ENCODE assay signal across 25 cellular contexts in genomic region chr1:165647517-165647916, GRCh38. TPM values are rescaled to one million over a fixed set of nuclear protein-coding genes. Genes with fewer than 3 reads are reported as not detected.
DNase-seq lines count a peak whose midpoint lies in the region; ATAC-seq and TF ChIP-seq lines count a peak whose summit lies in the region.
"Had no signal": no experiment of that assay in that cellular context is flagged by ENCODE, and none has a peak within 500 bp of the region (broad histone marks: within the 10 kb centered on the region; RNA-seq: fewer than 3 reads in every experiment).

No MANE protein-coding gene starts in this region.

- peak overlapping the region; percentile 25 for H3K27ac Mint-ChIP-seq in activated CD4-positive, alpha-beta T cell treated with anti-CD3 and anti-CD28 coated beads, Interleukin-2, amount 10 ng/mL, durations not matched to agents 7 days and 5 days
- no peak overlapping the region for H3K27ac Mint-ChIP-seq in activated CD4-positive, alpha-beta T cell treated with anti-CD3 and anti-CD28 coated beads, Interleukin-2, amount 10 ng/mL, durations not matched to agents 24 days and 14 days
- H3K27ac Mint-ChIP-seq: GM23338, HFFc6 had no signal

- H3K9me3 Mint-ChIP-seq in activated CD4-positive, alpha-beta T cell treated with anti-CD3 and anti-CD28 coated beads, Interleukin-2, amount 10 ng/mL, durations not matched to agents 7 days and 5 days: no peaks in the 10 kb centered on the region
- no peaks in the 10 kb centered on the region for H3K9me3 Mint-ChIP-seq in activated CD4-positive, alpha-beta T cell treated with anti-CD3 and anti-CD28 coated beads, Interleukin-2, amount 10 ng/mL, durations not matched to agents 24 days and 14 days
- H3K9me3 Mint-ChIP-seq: CD4-positive, CD25-positive, alpha-beta regulatory T cell; GM23338; H9; HFFc6 had no signal

- TF ChIP-seq CTCF in HEK293 (tag by site-specific recombination; IDR thresholded peaks at IDR 0.05): no peak
- TF ChIP-seq CTCF in colonic mucosa (IDR thresholded peaks at IDR 0.05): no peak
- TF ChIP-seq CTCF in mucosa of descending colon (IDR thresholded peaks at IDR 0.05): no peak

- peaks cover 4% of the 10 kb centered on the region; the same call in 1 of the 2 replicates for H3K4me1 ChIP-seq in HEK293 (ENCODE audit: control insufficient read depth, insufficient read depth, low read length)
- H3K4me1 ChIP-seq in colonic mucosa: peaks cover 7% of the 10 kb centered on the region
- peaks cover 26% of the 10 kb centered on the region for H3K4me1 ChIP-seq in mucosa of descending colon (ENCODE audit: low read depth)
- H3K4me1 ChIP-seq: BE2C, SJCRH30 had no signal

- H3K36me3 ChIP-seq in HEK293 (ENCODE audit: control insufficient read depth in 2 of 2, insufficient read depth in 1 of 2, low read length in 2 of 2): peaks cover 0 to 22% of the 10 kb centered on the region in 2 experiments; a peak in 1 of 3 replicates
- H3K36me3 ChIP-seq in colonic mucosa: no peaks in the 10 kb centered on the region
- H3K36me3 ChIP-seq in mucosa of descending colon (ENCODE audit: low read depth): no peaks in the 10 kb centered on the region
- H3K36me3 ChIP-seq: BE2C, SJCRH30 had no signal

- CTCF ChIA-PET in activated CD4-positive, alpha-beta T cell treated with anti-CD3 and anti-CD28 coated beads, Interleukin-2, amount 10 ng/mL, durations not matched to agents 7 days and 5 days (lab: Charles Lee): interaction anchor here (0.6 to 2.1 kb wide), 4 partner anchors 10 to 48 kb away, joined by 3 to 6 read pairs (median 4); no protein-coding TSS in a partner anchor
- CTCF ChIA-PET in HEK293 (lab: Yijun Ruan, JAX): interaction anchor here (0.6 to 1.5 kb wide), 4 partner anchors 31 to 1419 kb away, joined by 3 to 5 read pairs (median 4); no protein-coding TSS in a partner anchor

- intact Hi-C loops in activated CD4-positive, alpha-beta T cell treated with anti-CD3 and anti-CD28 coated beads, Interleukin-2, amount 10 ng/mL, durations not matched to agents 24 days and 14 days (cut with micrococcal nuclease): no loop called here
- intact Hi-C loops in colonic mucosa (cut with DNase I): no loop called here
- intact Hi-C loops in mucosa of descending colon (cut with DNase I, micrococcal nuclease): no loop called here

- peaks cover 31% of the 10 kb centered on the region for H3K4me1 Mint-ChIP-seq in activated CD4-positive, alpha-beta T cell treated with anti-CD3 and anti-CD28 coated beads, Interleukin-2, amount 10 ng/mL, durations not matched to agents 7 days and 5 days
- peaks cover 16% of the 10 kb centered on the region for H3K4me1 Mint-ChIP-seq in activated CD4-positive, alpha-beta T cell treated with anti-CD3 and anti-CD28 coated beads, Interleukin-2, amount 10 ng/mL, durations not matched to agents 24 days and 14 days

- ATAC-seq in mucosa of descending colon (peak; percentile 68), HG03196 (IDR thresholded peaks at IDR 0.05; ENCODE audit: unreplicated experiment) (no peak)
- ATAC-seq: GM23338, SK-N-SH treated with all-trans-retinoic acid at 6 μM for 48 hours had no signal

- H3K9me3 ChIP-seq in HEK293 (ENCODE audit: control insufficient read depth, insufficient read depth, low read depth, low read length) (no peaks in the 10 kb centered on the region), colonic mucosa (no peaks in the 10 kb centered on the region), mucosa of descending colon (no peaks in the 10 kb centered on the region)
- H3K9me3 ChIP-seq: BE2C, SJCRH30 had no signal

- DNase-seq in activated CD4-positive, alpha-beta T cell treated with anti-CD3 and anti-CD28 coated beads, Interleukin-2, amount 10 ng/mL, durations not matched to agents 7 days and 5 days: no peak
- no peak for DNase-seq in activated CD4-positive, alpha-beta T cell treated with anti-CD3 and anti-CD28 coated beads, Interleukin-2, amount 10 ng/mL, durations not matched to agents 24 days and 14 days
- no peak for DNase-seq in colonic mucosa
- peak in 2 of 3 donors; percentile 25 to 45 for DNase-seq in mucosa of descending colon
- DNase-seq in DMS 273 (lab: John Stamatoyannopoulos, UW; ENCODE audit: unreplicated experiment): no peak
- DNase-seq in activated T-cell treated with anti-CD3 and anti-CD28 coated beads, Interleukin-2, amount 50 U/mL, for 48 hours: no peak
- DNase-seq: ACHN, BE2C, DMS53, H9, HFFc6, NCI-H1092, NCI-H1417 treated with DMSO at 0.1 percent for 48 hours, NCI-H1694 treated with DMSO at 0.1 percent for 48 hours, NCI-H2081, NCI-H226, NCI-H510A treated with DMSO at 0.1 percent for 48 hours, NCI-H774, SJCRH30 had no signal

- peak overlapping the region in 1 of 2 donors; percentile 70 for H3K9ac ChIP-seq in colonic mucosa (ENCODE audit: low read depth in 2 of 2, low read length in 2 of 2)

- no peaks in the 10 kb centered on the region for H3K27me3 ChIP-seq in colonic mucosa
- H3K27me3 ChIP-seq: BE2C, SJCRH30 had no signal

- H3K27ac ChIP-seq in HEK293 (ENCODE audit: extremely low read depth, low read depth, low read length) (no peak overlapping the region), colonic mucosa (peak overlapping the region; percentile 56)
- H3K27ac ChIP-seq: 22Rv1, SJCRH30 had no signal

- H3K36me3 Mint-ChIP-seq in activated CD4-positive, alpha-beta T cell treated with anti-CD3 and anti-CD28 coated beads, Interleukin-2, amount 10 ng/mL, durations not matched to agents 7 days and 5 days (ENCODE audit: low read depth): peaks cover 11% of the 10 kb centered on the region
- H3K36me3 Mint-ChIP-seq in activated CD4-positive, alpha-beta T cell treated with anti-CD3 and anti-CD28 coated beads, Interleukin-2, amount 10 ng/mL, durations not matched to agents 24 days and 14 days (ENCODE audit: low read depth): peaks cover 8% of the 10 kb centered on the region

- no peak overlapping the region for H3K4me3 Mint-ChIP-seq in activated CD4-positive, alpha-beta T cell treated with anti-CD3 and anti-CD28 coated beads, Interleukin-2, amount 10 ng/mL, durations not matched to agents 7 days and 5 days
- no peak overlapping the region for H3K4me3 Mint-ChIP-seq in activated CD4-positive, alpha-beta T cell treated with anti-CD3 and anti-CD28 coated beads, Interleukin-2, amount 10 ng/mL, durations not matched to agents 24 days and 14 days
- H3K4me3 Mint-ChIP-seq: CD4-positive, CD25-positive, alpha-beta regulatory T cell; GM23338; H9; HFFc6 had no signal

- no peaks in the 10 kb centered on the region for H3K27me3 Mint-ChIP-seq in activated CD4-positive, alpha-beta T cell treated with anti-CD3 and anti-CD28 coated beads, Interleukin-2, amount 10 ng/mL, durations not matched to agents 7 days and 5 days
- no peaks in the 10 kb centered on the region for H3K27me3 Mint-ChIP-seq in activated CD4-positive, alpha-beta T cell treated with anti-CD3 and anti-CD28 coated beads, Interleukin-2, amount 10 ng/mL, durations not matched to agents 24 days and 14 days
- H3K27me3 Mint-ChIP-seq: CD4-positive, CD25-positive, alpha-beta regulatory T cell had no signal

- POLR2A ChIA-PET in activated CD4-positive, alpha-beta T cell treated with anti-CD3 and anti-CD28 coated beads, Interleukin-2, amount 10 ng/mL, durations not matched to agents 7 days and 5 days (lab: Charles Lee): no interaction called here
- POLR2A ChIA-PET in HEK293 (lab: Yijun Ruan, JAX): interaction anchor here (0.9 kb wide), 1 partner anchor 10 kb away, joined by 4 read pairs; no protein-coding TSS in a partner anchor

- H3K4me3 ChIP-seq in HEK293 (ENCODE audit: low read depth, low read length) (no peak overlapping the region), colonic mucosa (no peak overlapping the region), mucosa of descending colon (no peak overlapping the region)
- H3K4me3 ChIP-seq: GM23338, SJCRH30 had no signal

TF ChIP-seq in HEK293, 187 proteins besides CTCF, POLR2A, EP300 and RAD21:
- TF ChIP-seq ZNF433 (tag by site-specific recombination; IDR thresholded peaks at IDR 0.05; ENCODE audit: low read depth): no peak
- no peak for TF ChIP-seq SCRT1 (tag by site-specific recombination; IDR thresholded peaks at IDR 0.05; ENCODE audit: borderline replicate concordance)
- no peak for TF ChIP-seq ZNF221 (tag by site-specific recombination; IDR thresholded peaks at IDR 0.05; ENCODE audit: borderline replicate concordance)
- no peak for TF ChIP-seq ZNF768 (tag by site-specific recombination; IDR thresholded peaks at IDR 0.05)
- TF ChIP-seq ZNF701 (tag by site-specific recombination; IDR thresholded peaks at IDR 0.05): no peak
- peak; percentile 55; the same call in 1 of the 2 replicates for TF ChIP-seq ZNF121 (tag by site-specific recombination; IDR thresholded peaks at IDR 0.05)
- no peak for TF ChIP-seq PATZ1 (tag by site-specific recombination; IDR thresholded peaks at IDR 0.05)
- TF ChIP-seq ZNF335 (tag by site-specific recombination; conservative IDR thresholded peaks at IDR 0.05): no peak

RNA-seq across cellular contexts. Expression of gene MGST3, which starts 16.5 kb away (rescaled TPM):
- total RNA-seq in activated CD4-positive, alpha-beta T cell treated with anti-CD3 and anti-CD28 coated beads, Interleukin-2, amount 10 ng/mL, durations not matched to agents 7 days and 5 days: 10 to 100 TPM; 61.6 to 65.4 TPM
- total RNA-seq in activated CD4-positive, alpha-beta T cell treated with anti-CD3 and anti-CD28 coated beads, Interleukin-2, amount 10 ng/mL, durations not matched to agents 24 days and 14 days: 25.7 and 28.1 TPM in 2 replicates
- total RNA-seq in colonic mucosa (100 to 1,000 TPM; 338 to 410 TPM), mucosa of descending colon (100 to 1,000 TPM; 236 to 436 (median 367) TPM)

RNA-seq across cellular contexts. Expression of gene ALDH9A1, which starts 50.8 kb away (rescaled TPM):
- total RNA-seq in activated CD4-positive, alpha-beta T cell treated with anti-CD3 and anti-CD28 coated beads, Interleukin-2, amount 10 ng/mL, durations not matched to agents 7 days and 5 days: 10 to 100 TPM; 43.4 to 45.3 TPM
- total RNA-seq in activated CD4-positive, alpha-beta T cell treated with anti-CD3 and anti-CD28 coated beads, Interleukin-2, amount 10 ng/mL, durations not matched to agents 24 days and 14 days: 41.8 and 43.8 TPM in 2 replicates
- total RNA-seq in colonic mucosa (10 to 100 TPM; 62.3 to 77.4 TPM), mucosa of descending colon (10 to 100 TPM; 32.6 to 53.1 (median 49.8) TPM)

Comparison
In these comparisons a context has a peak if more than half of its experiments do, and no peak if none do; other contexts are left out.
1. DNase-seq: peak in mucosa of descending colon (2 of 3); none in activated CD4-positive, alpha-beta T cell treated with anti-CD3 and anti-CD28 coated beads, Interleukin-2, amount 10 ng/mL, durations not matched to agents 7 days and 5 days (single experiment), activated CD4-positive, alpha-beta T cell treated with anti-CD3 and anti-CD28 coated beads, Interleukin-2, amount 10 ng/mL, durations not matched to agents 24 days and 14 days (single experiment), colonic mucosa (single experiment), DMS 273 (single experiment) and activated T-cell treated with anti-CD3 and anti-CD28 coated beads, Interleukin-2, amount 50 U/mL, for 48 hours (0 of 2).